13 cellular contexts compared by ENCODE assay signal in the genomic region with DNA sequence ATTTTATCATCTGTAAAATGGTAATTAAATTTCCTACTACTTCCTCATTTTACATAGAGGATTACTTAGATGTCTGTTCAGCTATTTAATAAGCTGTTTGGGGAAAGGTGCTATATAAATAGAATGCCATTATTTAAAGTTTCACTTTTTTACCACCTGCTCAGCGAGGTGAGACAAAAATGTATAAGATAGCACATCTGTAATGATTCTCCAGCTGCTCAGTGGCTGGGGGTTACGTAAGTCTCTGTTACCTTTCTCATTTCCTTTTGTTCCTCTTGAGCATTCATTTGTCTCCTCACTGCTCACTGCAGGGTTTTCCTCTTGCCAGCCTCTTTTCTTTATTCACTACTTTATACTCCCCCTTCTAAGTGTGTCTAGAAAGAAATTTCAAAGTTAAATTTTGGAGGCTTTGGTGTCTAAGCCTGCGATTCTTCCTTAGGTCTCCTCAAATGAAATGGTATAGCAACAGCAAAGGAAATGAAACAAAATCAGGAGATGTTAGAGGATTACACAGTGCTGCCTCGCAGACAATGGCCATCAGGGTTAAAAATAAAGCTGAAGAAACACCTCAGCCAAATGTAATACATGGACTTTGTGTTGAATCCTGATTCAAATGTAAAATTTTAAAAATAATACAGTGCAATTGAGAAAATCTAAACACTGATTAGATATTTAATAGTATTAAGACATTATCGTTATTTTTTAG. TPM values are rescaled to one million over a fixed set of nuclear protein-coding genes. Genes with fewer than 3 reads are reported as not detected.
DNase-seq lines count a peak whose midpoint lies in the region; ATAC-seq lines count a peak whose summit lies in the region.
"Had no signal": no experiment of that assay in that cellular context is flagged by ENCODE, and none has a peak within 500 bp of the region (broad histone marks: within the 10 kb centered on the region; RNA-seq: fewer than 3 reads in every experiment).

No MANE protein-coding gene starts in this region.

- H3K9me3 Mint-ChIP-seq in naive B cell, result no peaks in the 10 kb centered on the region

- peak; percentile 4 for DNase-seq in NK-92 treated with Interleukin-12 subunit alpha and Interleukin-12 subunit beta, amount 100 ng/mL, for 24 hours (lab: John Stamatoyannopoulos, UW)
- no peak for DNase-seq in NK-92 (lab: John Stamatoyannopoulos, UW; ENCODE audit: unreplicated experiment)
- peak; percentile 37 for DNase-seq in naive B cell
- no peak for DNase-seq in DMS153 treated with DMSO at 0.1 percent for 48 hours (lab: John Stamatoyannopoulos, UW; ENCODE audit: unreplicated experiment)
- no peak for DNase-seq in D341Med (ENCODE audit: low spot score)
- no peak for DNase-seq in UCSD-AML1 (lab: John Stamatoyannopoulos, UW; ENCODE audit: unreplicated experiment)
- DNase-seq: activated CD4-positive, alpha-beta T cell treated with anti-CD3 and anti-CD28 coated beads, Interleukin-2, amount 50 U/mL, for 1 hour; IMR-90; PC-9; upper lobe of left lung had no signal

- H3K4me1 Mint-ChIP-seq in naive B cell, result peaks cover 0 to 13% (median 5%) of the 10 kb centered on the region in 3 donors

- ATAC-seq in HG02571 (IDR thresholded peaks at IDR 0.05; ENCODE audit: unreplicated experiment) (peak; percentile 64), HG03442 (IDR thresholded peaks at IDR 0.05; ENCODE audit: unreplicated experiment) (peak; percentile 85), naive B cell (ENCODE audit: low read depth in 2 of 2) (peak; percentile 80 to 85)

- H3K27me3 Mint-ChIP-seq in naive B cell, result peaks cover 25 to 35% (median 32%) of the 10 kb centered on the region in 3 donors

- H3K4me3 Mint-ChIP-seq in naive B cell, result peak overlapping the region in 3 of 8 donors; percentile 3 to 26 (median 23)

- H3K27ac Mint-ChIP-seq in naive B cell, result peak overlapping the region in 2 of 6 donors; percentile 21 to 26

- no peaks in the 10 kb centered on the region for H3K36me3 Mint-ChIP-seq in naive B cell

RNA-seq across cellular contexts. Expression of gene RGS8, which starts 6.8 kb away (rescaled TPM):
- polyA plus RNA-seq in naive B cell (ENCODE audit: low read depth in 6 of 6), result not detected
- polyA plus RNA-seq: IMR-90, keratinocyte had no signal

Comparison
In these comparisons a context has a peak if more than half of its experiments do, and no peak if none do; other contexts are left out.
1. DNase-seq: peak in NK-92 treated with Interleukin-12 subunit alpha and Interleukin-12 subunit beta, amount 100 ng/mL, for 24 hours (single experiment) and naive B cell (single experiment); none in NK-92 (single experiment), DMS153 treated with DMSO at 0.1 percent for 48 hours (single experiment), D341Med (single experiment) and UCSD-AML1 (single experiment).
2. Peak in every context shown above with its lines, with median percentiles within 50 percentile points of each other: ATAC-seq.